Comparison of ENCODE assay signal across 22 cellular contexts in genomic region chr5:17212210-17212609, GRCh38. TPM values are rescaled to one million over a fixed set of nuclear protein-coding genes. Genes with fewer than 3 reads are reported as not detected.
DNase-seq lines count a peak whose midpoint lies in the region; ATAC-seq, FAIRE-seq and TF ChIP-seq lines count a peak whose summit lies in the region.
"Had no signal": no experiment of that assay in that cellular context is flagged by ENCODE, and none has a peak within 500 bp of the region (broad histone marks: within the 10 kb centered on the region; RNA-seq: fewer than 3 reads in every experiment).

No MANE protein-coding gene starts in this region.

- no peak overlapping the region for H3K27ac Mint-ChIP-seq in glutamatergic neuron (ENCODE audit: unreplicated experiment)
- H3K27ac Mint-ChIP-seq: CD4-positive, alpha-beta T cell; HFFc6 had no signal

- TF ChIP-seq CTCF in OCI-LY3 (IDR thresholded peaks at IDR 0.05; ENCODE audit: low read depth, low read length) = no peak
- no peak for TF ChIP-seq CTCF in bronchial epithelial cell (IDR thresholded peaks at IDR 0.05; ENCODE audit: insufficient read depth, low read length, severe bottlenecking)
- no peak for TF ChIP-seq CTCF in glutamatergic neuron (IDR thresholded peaks at IDR 0.05; ENCODE audit: partially characterized antibody, unreplicated experiment)
- TF ChIP-seq CTCF in GM10266 (IDR thresholded peaks at IDR 0.05; ENCODE audit: control insufficient read depth, insufficient read depth, low read depth, missing control alignments) = no peak

- no peak for DNase-seq in bronchial epithelial cell (ENCODE audit: low read depth)
- no peak for DNase-seq in glutamatergic neuron
- no peak for DNase-seq in medulla oblongata (ENCODE audit: extremely low spot score)
- DNase-seq in GM10266 (ENCODE audit: extremely low spot score) = no peak
- no peak for DNase-seq in mesenteric fat pad (ENCODE audit: low spot score)
- DNase-seq: ACHN; BE2C; Caco-2; CD4-positive, alpha-beta T cell; GM23248; H7; HFFc6 had no signal

- peaks cover 11% of the 10 kb centered on the region for H3K36me3 Mint-ChIP-seq in glutamatergic neuron (ENCODE audit: unreplicated experiment)

- H3K27ac ChIP-seq in OCI-LY3 (ENCODE audit: low read length) = no peak overlapping the region
- H3K27ac ChIP-seq: GM23248 had no signal

- H3K4me3 ChIP-seq in OCI-LY3 (ENCODE audit: low read length) (peak overlapping the region; percentile 22; the same call in 1 of the 2 replicates), bronchial epithelial cell (ENCODE audit: low read depth, low read length) (no peak overlapping the region)
- H3K4me3 ChIP-seq: GM23248, K562 had no signal

- no peak for ATAC-seq in GM18511 (IDR thresholded peaks at IDR 0.05; ENCODE audit: unreplicated experiment)
- ATAC-seq: HCT116, K562 had no signal

- no peak overlapping the region for H3K9ac ChIP-seq in OCI-LY3 (ENCODE audit: low read length)
- H3K9ac ChIP-seq: GM23248 had no signal

- H3K27me3 ChIP-seq in OCI-LY3 (ENCODE audit: low read depth, low read length) (no peaks in the 10 kb centered on the region), bronchial epithelial cell (ENCODE audit: control insufficient read depth, insufficient read depth, low read length) (no peaks in the 10 kb centered on the region)

- H3K4me1 ChIP-seq in OCI-LY3 (ENCODE audit: low read length) = peaks cover 46% of the 10 kb centered on the region
- H3K4me1 ChIP-seq: BE2C had no signal

- no peaks in the 10 kb centered on the region for H4K20me1 ChIP-seq in OCI-LY3 (ENCODE audit: insufficient read depth, low read length)

- H3K4me3 Mint-ChIP-seq in glutamatergic neuron (ENCODE audit: unreplicated experiment) = peak overlapping the region; percentile 8
- H3K4me3 Mint-ChIP-seq: CD4-positive, alpha-beta T cell; HFFc6 had no signal

- peak; percentile 60 for FAIRE-seq in bronchial epithelial cell (lab: Jason Lieb, UNC)
- FAIRE-seq: A204.1, D721Med, G401.6, GM12892, GM19239, K562 had no signal

- no peaks in the 10 kb centered on the region for H3K9me3 ChIP-seq in OCI-LY3 (ENCODE audit: insufficient read depth, low read length)
- H3K9me3 ChIP-seq: BE2C, Caco-2 had no signal

- peaks cover 15% of the 10 kb centered on the region for H3K27me3 Mint-ChIP-seq in glutamatergic neuron (ENCODE audit: unreplicated experiment)

- H2AFZ ChIP-seq in OCI-LY3 (ENCODE audit: low read depth, low read length) = no peak overlapping the region
- H2AFZ ChIP-seq: GM23248 had no signal

- no peaks in the 10 kb centered on the region for H3K79me2 ChIP-seq in OCI-LY3 (ENCODE audit: low read length)

- H3K4me2 ChIP-seq in OCI-LY3 (ENCODE audit: low read length) = peak overlapping the region; percentile 59

- peaks cover 11% of the 10 kb centered on the region for H3K4me1 Mint-ChIP-seq in glutamatergic neuron (ENCODE audit: low read depth, unreplicated experiment)

- H3K36me3 ChIP-seq in OCI-LY3 (replicated peaks; ENCODE audit: low read depth, low read length) (no peaks in the 10 kb centered on the region), bronchial epithelial cell (ENCODE audit: control insufficient read depth, insufficient read depth, low read length) (no peaks in the 10 kb centered on the region)
- H3K36me3 ChIP-seq: BE2C had no signal

- H3K9me3 Mint-ChIP-seq in glutamatergic neuron (ENCODE audit: unreplicated experiment) = peaks cover 14% of the 10 kb centered on the region
- H3K9me3 Mint-ChIP-seq: CD4-positive, alpha-beta T cell; HFFc6 had no signal

RNA-seq across cellular contexts. Expression of gene BASP1, which starts 5.2 kb away (rescaled TPM):
- total RNA-seq in bronchial epithelial cell (78.7 and 80.4 TPM in 2 replicates), glutamatergic neuron (ENCODE audit: unreplicated experiment) (832 TPM), mesenteric fat pad (46.9 TPM)
- total RNA-seq: HT-29 had no signal

Comparison
In these comparisons a context has a peak if more than half of its experiments do, and no peak if none do; other contexts are left out.
1. RNA of gene BASP1, which starts 5.2 kb away (total RNA-seq): 832 TPM in glutamatergic neuron (single experiment); 78.7 to 80.4 TPM in bronchial epithelial cell and 46.9 TPM in mesenteric fat pad (single experiment); every median in the first group is over 10 times any median in the second.